ENCODE assay signal across 10 cellular contexts in the genomic region with DNA sequence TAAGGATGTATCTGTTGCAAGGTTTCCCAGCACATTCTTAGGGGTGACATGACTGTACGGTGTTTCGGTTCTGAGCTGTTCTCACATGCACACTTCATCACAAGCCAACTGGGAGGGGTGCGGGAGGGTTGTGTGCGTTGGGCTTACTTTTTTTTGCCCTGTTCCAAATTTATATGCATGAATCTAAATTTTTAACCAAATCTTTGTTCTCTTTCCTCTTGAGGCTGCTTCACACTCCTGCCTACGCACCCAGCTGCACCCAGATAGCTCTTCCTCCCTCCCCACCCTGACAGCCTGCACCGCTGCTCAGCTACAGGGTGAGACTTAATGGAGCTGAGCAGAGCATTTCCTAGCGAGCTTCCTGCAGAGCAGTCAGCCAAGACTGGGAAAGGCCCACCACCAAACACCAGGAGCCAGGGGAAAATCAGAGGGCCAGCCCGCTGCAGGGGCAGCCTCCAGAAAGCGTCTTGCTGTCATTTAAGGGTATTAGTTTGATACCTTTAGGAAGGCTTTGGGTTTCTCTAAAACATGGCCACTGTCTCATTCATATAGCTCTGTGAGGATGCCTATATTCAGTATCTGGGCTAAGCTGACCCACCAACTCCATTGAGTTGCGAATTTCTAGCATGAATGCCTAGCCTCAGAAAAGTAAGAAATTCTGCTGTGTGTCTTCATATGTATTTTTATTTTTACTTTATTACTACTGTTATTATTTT.
A peak's percentile ranks its signal among the peaks of the same experiment; 100 is the strongest.
DNase-seq lines count a peak whose midpoint lies in the region; ATAC-seq and TF ChIP-seq lines count a peak whose summit lies in the region.
"Had no signal": no experiment of that assay in that cellular context is flagged by ENCODE, and none has a peak within 500 bp of the region (broad histone marks: within the 10 kb centered on the region; RNA-seq: fewer than 3 reads in every experiment).

No MANE protein-coding gene starts in this region.

- WGBS in esophagus muscularis mucosa = 88% methylated on average over 10 of the region's 10 CpGs

- H3K36me3 Mint-ChIP-seq in activated T-cell treated with anti-CD3 and anti-CD28 coated beads, Interleukin-2, amount 50 U/mL, for 4 hours (ENCODE audit: insufficient read depth) = no peaks in the 10 kb centered on the region
- no peaks in the 10 kb centered on the region for H3K36me3 Mint-ChIP-seq in activated T-cell treated with anti-CD3 and anti-CD28 coated beads, Interleukin-2, amount 50 U/mL, for 24 hours (ENCODE audit: low read depth)
- H3K36me3 Mint-ChIP-seq in stimulated activated naive B cell treated with anti-CD40 and anti-IgM and Interleukin-4, amounts not matched to agents 10 μg/mL and 1 μg/mL and 100 μg/mL, for 72 hours = no peaks in the 10 kb centered on the region
- H3K36me3 Mint-ChIP-seq in immature natural killer cell = no peaks in the 10 kb centered on the region

- H3K4me1 ChIP-seq in OCI-LY7 (ENCODE audit: insufficient read depth, low read length, poor library complexity, severe bottlenecking) (peaks cover 25% of the 10 kb centered on the region), esophagus muscularis mucosa (no peaks in the 10 kb centered on the region)

- CTCF ChIA-PET in OCI-LY7 (lab: Charles Lee; ENCODE audit: unreplicated experiment) = interaction anchor here (0.8 to 1.3 kb wide), 3 partner anchors 15 to 89 kb away, joined by 3 to 9 read pairs (median 5); no protein-coding TSS in a partner anchor

- peaks cover 3% of the 10 kb centered on the region for H3K27me3 Mint-ChIP-seq in activated T-cell treated with anti-CD3 and anti-CD28 coated beads, Interleukin-2, amount 50 U/mL, for 4 hours (ENCODE audit: low read depth)
- H3K27me3 Mint-ChIP-seq in activated T-cell treated with anti-CD3 and anti-CD28 coated beads, Interleukin-2, amount 50 U/mL, for 24 hours = peaks cover 18% of the 10 kb centered on the region
- H3K27me3 Mint-ChIP-seq in stimulated activated naive B cell treated with anti-CD40 and anti-IgM and Interleukin-4, amounts not matched to agents 10 μg/mL and 1 μg/mL and 100 μg/mL, for 72 hours = no peaks in the 10 kb centered on the region
- H3K27me3 Mint-ChIP-seq in immature natural killer cell (ENCODE audit: low read depth in 3 of 3) = peaks cover 0 to 4% (median 2%) of the 10 kb centered on the region in 3 donors

- POLR2A ChIA-PET in OCI-LY7 (lab: Charles Lee) = interaction anchor here (0.7 to 2.1 kb wide), 10 partner anchors 11 to 143 kb away, joined by 3 to 6 read pairs (median 4); partner anchors contain the start of gene MRPS9

- H3K36me3 ChIP-seq in OCI-LY7 (ENCODE audit: insufficient read depth, low read length) = no peaks in the 10 kb centered on the region
- H3K36me3 ChIP-seq in esophagus muscularis mucosa = no peaks in the 10 kb centered on the region

- H3K27me3 ChIP-seq in esophagus muscularis mucosa = peaks cover 0 to 19% (median 0%) of the 10 kb centered on the region in 4 donors

- intact Hi-C loops in OCI-LY7 (cut with micrococcal nuclease; ENCODE audit: unreplicated experiment) = loop anchor here (2.0 kb wide), 1 partner anchor 38 kb away; no protein-coding TSS in a partner anchor
- intact Hi-C loops in esophagus muscularis mucosa (cut with DNase I) = no loop called here

- H3K9me3 ChIP-seq in OCI-LY7 (ENCODE audit: low read length) (no peaks in the 10 kb centered on the region), esophagus muscularis mucosa (no peaks in the 10 kb centered on the region)

- no peaks in the 10 kb centered on the region for H3K9me3 Mint-ChIP-seq in activated T-cell treated with anti-CD3 and anti-CD28 coated beads, Interleukin-2, amount 50 U/mL, for 4 hours
- H3K9me3 Mint-ChIP-seq in activated T-cell treated with anti-CD3 and anti-CD28 coated beads, Interleukin-2, amount 50 U/mL, for 24 hours = no peaks in the 10 kb centered on the region
- H3K9me3 Mint-ChIP-seq in stimulated activated naive B cell treated with anti-CD40 and anti-IgM and Interleukin-4, amounts not matched to agents 10 μg/mL and 1 μg/mL and 100 μg/mL, for 72 hours = no peaks in the 10 kb centered on the region
- no peaks in the 10 kb centered on the region for H3K9me3 Mint-ChIP-seq in immature natural killer cell

- no peak overlapping the region for H3K27ac ChIP-seq in OCI-LY7 (ENCODE audit: low read depth, low read length, poor library complexity, severe bottlenecking)
- H3K27ac ChIP-seq in esophagus muscularis mucosa (replicated peaks in 1 of 4) = no peak overlapping the region
- H3K27ac ChIP-seq: epithelial cell of prostate had no signal

- TF ChIP-seq CTCF in OCI-LY7 (conservative IDR thresholded peaks at IDR 0.05; ENCODE audit: low read length) (no peak), esophagus muscularis mucosa (IDR thresholded peaks at IDR 0.05) (no peak)

- H3K4me3 ChIP-seq in OCI-LY7 (ENCODE audit: low read depth, low read length, poor library complexity, severe bottlenecking) (no peak overlapping the region), esophagus muscularis mucosa (no peak overlapping the region)

- no peaks in the 10 kb centered on the region for H4K20me1 ChIP-seq in OCI-LY7 (ENCODE audit: insufficient read depth, low read length)

- H3K27ac Mint-ChIP-seq in activated T-cell treated with anti-CD3 and anti-CD28 coated beads, Interleukin-2, amount 50 U/mL, for 24 hours = no peak overlapping the region
- H3K27ac Mint-ChIP-seq in stimulated activated naive B cell treated with anti-CD40 and anti-IgM and Interleukin-4, amounts not matched to agents 10 μg/mL and 1 μg/mL and 100 μg/mL, for 72 hours = no peak overlapping the region
- no peak overlapping the region for H3K27ac Mint-ChIP-seq in immature natural killer cell

- BruUV-seq in OCI-LY7 (replicated peaks; lab: Mats Ljungman, UMichigan) = no TSS peak

- H3K9me2 ChIP-seq in OCI-LY7 (ENCODE audit: insufficient read depth, low read length) = no peaks in the 10 kb centered on the region

- DNase-seq in activated T-cell treated with anti-CD3 and anti-CD28 coated beads, Interleukin-2, amount 50 U/mL, for 4 hours = no peak
- DNase-seq in activated T-cell treated with anti-CD3 and anti-CD28 coated beads, Interleukin-2, amount 50 U/mL, for 24 hours = no peak
- DNase-seq in OCI-LY7 (ENCODE audit: low spot score) = peak; percentile 44
- DNase-seq in stimulated activated naive B cell treated with anti-CD40 and anti-IgM and Interleukin-4, amounts not matched to agents 10 μg/mL and 1 μg/mL and 100 μg/mL, for 72 hours = peak; percentile 49
- DNase-seq in NCI-H2081 treated with DMSO at 0.1 percent for 48 hours (lab: John Stamatoyannopoulos, UW) = no peak
- DNase-seq in esophagus muscularis mucosa (ENCODE audit: extremely low spot score) = no peak
- DNase-seq in immature natural killer cell = no peak
- DNase-seq: OCI-M1 had no signal

- peak; percentile 91 for ATAC-seq in activated T-cell treated with anti-CD3 and anti-CD28 coated beads, Interleukin-2, amount 50 U/mL, for 4 hours
- ATAC-seq in HG02678 (IDR thresholded peaks at IDR 0.05; ENCODE audit: unreplicated experiment) = peak; percentile 89
- ATAC-seq in stimulated activated naive B cell treated with anti-CD40 and anti-IgM and Interleukin-4, amounts not matched to agents 10 μg/mL and 1 μg/mL and 100 μg/mL, for 72 hours (replicated peaks) = peak; percentile 95

- TF ChIP-seq POLR2A in esophagus muscularis mucosa (IDR thresholded peaks at IDR 0.05; ENCODE audit: low read depth) = no peak

- H3K4me3 Mint-ChIP-seq in activated T-cell treated with anti-CD3 and anti-CD28 coated beads, Interleukin-2, amount 50 U/mL, for 4 hours = peak overlapping the region; percentile 46
- H3K4me3 Mint-ChIP-seq in activated T-cell treated with anti-CD3 and anti-CD28 coated beads, Interleukin-2, amount 50 U/mL, for 24 hours = no peak overlapping the region
- peak overlapping the region; percentile 58 to 67 for H3K4me3 Mint-ChIP-seq in stimulated activated naive B cell treated with anti-CD40 and anti-IgM and Interleukin-4, amounts not matched to agents 10 μg/mL and 1 μg/mL and 100 μg/mL, for 72 hours
- peak overlapping the region in 1 of 5 donors; percentile 39 for H3K4me3 Mint-ChIP-seq in immature natural killer cell

- H3K4me2 ChIP-seq in OCI-LY7 (ENCODE audit: low read length) = peak overlapping the region; percentile 50

- H3K4me1 Mint-ChIP-seq in activated T-cell treated with anti-CD3 and anti-CD28 coated beads, Interleukin-2, amount 50 U/mL, for 4 hours (ENCODE audit: low read depth) = peaks cover 4% of the 10 kb centered on the region
- peaks cover 7% of the 10 kb centered on the region for H3K4me1 Mint-ChIP-seq in activated T-cell treated with anti-CD3 and anti-CD28 coated beads, Interleukin-2, amount 50 U/mL, for 24 hours (ENCODE audit: low read depth)
- H3K4me1 Mint-ChIP-seq in stimulated activated naive B cell treated with anti-CD40 and anti-IgM and Interleukin-4, amounts not matched to agents 10 μg/mL and 1 μg/mL and 100 μg/mL, for 72 hours = peaks cover 17 to 31% of the 10 kb centered on the region in 2 donors
- H3K4me1 Mint-ChIP-seq in immature natural killer cell = no peaks in the 10 kb centered on the region

- no peak for TF ChIP-seq EP300 in esophagus muscularis mucosa (IDR thresholded peaks at IDR 0.05)

- H2AFZ ChIP-seq in OCI-LY7 (ENCODE audit: low read length) = peak overlapping the region; percentile 65

- H3K79me2 ChIP-seq in OCI-LY7 (ENCODE audit: insufficient read depth, low read depth, low read length) = no peaks in the 10 kb centered on the region

Comparison
In these comparisons a context has a peak if more than half of its experiments do, and no peak if none do; other contexts are left out.
1. DNase-seq: peak in OCI-LY7 (single experiment) and stimulated activated naive B cell treated with anti-CD40 and anti-IgM and Interleukin-4, amounts not matched to agents 10 μg/mL and 1 μg/mL and 100 μg/mL, for 72 hours (single experiment); none in activated T-cell treated with anti-CD3 and anti-CD28 coated beads, Interleukin-2, amount 50 U/mL, for 4 hours (single experiment), activated T-cell treated with anti-CD3 and anti-CD28 coated beads, Interleukin-2, amount 50 U/mL, for 24 hours (single experiment), NCI-H2081 treated with DMSO at 0.1 percent for 48 hours (single experiment), esophagus muscularis mucosa (single experiment) and immature natural killer cell (0 of 3).
2. Peak in every context shown above with its lines, with median percentiles within 50 percentile points of each other: ATAC-seq.